Comparison of ENCODE assay signal across 8 cellular contexts in the genomic region with DNA sequence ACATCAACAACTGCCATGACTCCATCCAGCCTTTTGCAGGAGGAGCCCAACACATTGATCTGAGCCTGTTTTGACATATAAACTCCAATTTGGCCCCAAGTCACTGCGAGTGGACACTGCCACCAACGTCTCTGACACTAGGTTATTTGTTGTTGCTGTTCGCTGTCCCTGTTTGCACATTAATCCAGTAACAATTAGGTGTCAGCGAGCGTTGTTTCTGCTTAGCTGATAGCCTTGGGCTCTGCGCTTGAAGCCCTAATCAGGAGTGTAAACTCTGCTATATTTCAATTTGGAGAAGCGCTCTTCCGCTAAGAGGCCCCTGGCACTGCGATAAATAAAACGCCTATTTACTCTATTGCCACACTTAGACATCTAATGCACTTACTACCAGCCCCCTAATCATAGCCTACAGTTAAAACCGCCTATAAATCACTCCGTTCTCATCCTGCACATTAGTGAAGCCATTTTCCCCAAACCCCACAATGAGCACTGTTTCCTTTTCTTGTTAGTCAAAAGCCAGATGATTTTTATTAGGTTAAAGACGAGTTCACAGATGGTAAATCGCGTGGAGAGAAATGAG.
DNase-seq lines count a peak whose midpoint lies in the region; ATAC-seq and TF ChIP-seq lines count a peak whose summit lies in the region.

No MANE protein-coding gene starts in this region.

- no peaks in the 10 kb centered on the region for H3K9me3 Mint-ChIP-seq in activated naive CD8-positive, alpha-beta T cell treated with anti-CD3 and anti-CD28 coated beads for 36 hours
- peaks cover 4% of the 10 kb centered on the region for H3K9me3 Mint-ChIP-seq in mesothelial cell of epicardium

- H3K36me3 Mint-ChIP-seq in activated naive CD8-positive, alpha-beta T cell treated with anti-CD3 and anti-CD28 coated beads for 36 hours = no peaks in the 10 kb centered on the region
- no peaks in the 10 kb centered on the region for H3K36me3 Mint-ChIP-seq in mesothelial cell of epicardium

- no peak for TF ChIP-seq CTCF in AG09309 (IDR thresholded peaks at IDR 0.05; ENCODE audit: control insufficient read depth, insufficient read depth, low read depth, low read length, missing control alignments)
- no peak for TF ChIP-seq CTCF in mesothelial cell of epicardium (IDR thresholded peaks at IDR 0.05; ENCODE audit: unreplicated experiment)

- no peak overlapping the region for H3K27ac Mint-ChIP-seq in activated naive CD8-positive, alpha-beta T cell treated with anti-CD3 and anti-CD28 coated beads for 36 hours
- H3K27ac Mint-ChIP-seq in mesothelial cell of epicardium = no peak overlapping the region

- peak; percentile 15 for ATAC-seq in GM21825 (IDR thresholded peaks at IDR 0.05; ENCODE audit: unreplicated experiment)

- DNase-seq in AG09309 (ENCODE audit: low read depth) (no peak), mesothelial cell of epicardium (ENCODE audit: low spot score in 2 of 2, unreplicated experiment in 2 of 2) (no peak), dedifferentiated amniotic fluid mesenchymal stem cell (ENCODE audit: extremely low spot score) (no peak), EL (no peak), NCI-H510A treated with DMSO at 0.1 percent for 48 hours (lab: John Stamatoyannopoulos, UW) (no peak)
- DNase-seq in activated naive CD8-positive, alpha-beta T cell treated with anti-CD3 and anti-CD28 coated beads for 36 hours = no peak
- no peak for DNase-seq in effector CD4-positive, alpha-beta T cell

- peaks cover 76% of the 10 kb centered on the region for H3K27me3 Mint-ChIP-seq in activated naive CD8-positive, alpha-beta T cell treated with anti-CD3 and anti-CD28 coated beads for 36 hours
- peaks cover 89% of the 10 kb centered on the region for H3K27me3 Mint-ChIP-seq in mesothelial cell of epicardium (ENCODE audit: low read depth)

- peak overlapping the region; percentile 30; the same call in 1 of the 2 replicates for H3K4me3 ChIP-seq in AG09309 (ENCODE audit: control insufficient read depth, low read depth, low read length)

- H3K4me1 Mint-ChIP-seq in activated naive CD8-positive, alpha-beta T cell treated with anti-CD3 and anti-CD28 coated beads for 36 hours = peaks cover 14% of the 10 kb centered on the region
- peaks cover 14% of the 10 kb centered on the region for H3K4me1 Mint-ChIP-seq in mesothelial cell of epicardium

- peak overlapping the region; percentile 27 for H3K4me3 Mint-ChIP-seq in activated naive CD8-positive, alpha-beta T cell treated with anti-CD3 and anti-CD28 coated beads for 36 hours
- peak overlapping the region; percentile 39 for H3K4me3 Mint-ChIP-seq in mesothelial cell of epicardium
